Comparison of ENCODE assay signal across 7 cellular contexts in the genomic region with DNA sequence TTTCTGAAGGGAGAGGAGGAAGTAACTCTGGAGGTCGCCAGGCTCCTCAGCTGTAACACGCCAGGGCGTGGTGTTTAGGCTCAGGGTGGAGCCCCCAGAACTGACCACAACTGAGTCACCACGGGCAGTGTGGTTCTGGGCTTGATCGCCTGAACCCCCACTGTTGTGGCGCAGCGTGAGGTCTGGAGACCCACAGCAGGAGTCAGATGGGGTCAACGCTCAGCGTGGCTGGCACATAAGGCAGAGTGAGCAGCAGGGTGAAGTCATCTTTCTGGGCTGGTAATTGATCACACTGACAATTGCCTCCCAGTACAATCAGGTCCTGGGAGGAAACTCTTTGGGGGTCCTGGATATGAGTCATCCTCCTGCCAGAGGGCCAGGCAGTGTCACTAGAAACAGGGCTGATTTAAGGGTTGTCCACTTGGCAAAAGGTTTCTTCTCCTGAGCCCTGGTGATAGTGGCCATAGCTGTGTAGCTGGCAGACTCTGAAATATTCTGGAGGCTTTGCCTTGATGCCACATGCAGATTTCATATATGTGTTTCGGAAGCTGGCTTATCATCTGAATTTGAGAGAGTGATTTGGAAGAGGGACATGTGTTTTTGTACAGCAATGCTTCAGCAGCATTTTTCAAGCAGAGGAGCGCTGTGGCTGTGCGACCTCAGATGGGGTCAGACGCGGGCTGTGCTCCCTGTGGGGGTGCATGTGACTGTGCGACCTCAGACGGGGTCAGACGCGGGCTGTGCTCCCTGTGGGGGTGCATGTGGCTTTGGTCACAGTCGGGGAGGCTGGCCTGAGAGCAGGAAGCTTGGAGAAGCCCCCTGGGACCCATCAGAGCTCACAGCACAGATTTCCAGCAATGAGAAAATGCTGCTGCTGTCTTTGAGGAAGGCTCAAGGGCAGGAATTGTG. TPM values are rescaled to one million over a fixed set of nuclear protein-coding genes. Genes with fewer than 3 reads are reported as not detected.
A peak's percentile ranks its signal among the peaks of the same experiment; 100 is the strongest.
DNase-seq lines count a peak whose midpoint lies in the region; ATAC-seq and TF ChIP-seq lines count a peak whose summit lies in the region.

No MANE protein-coding gene starts in this region.

- peak overlapping the region; percentile 71 for H3K9ac ChIP-seq in skeletal muscle satellite cell (ENCODE audit: low read depth, low read length)

- ATAC-seq in GM18907 (IDR thresholded peaks at IDR 0.05; ENCODE audit: unreplicated experiment), result peak; percentile 56
- peak; percentile 69 for ATAC-seq in activated CD8-positive, alpha-beta memory T cell treated with anti-CD3 and anti-CD28 coated beads, Interleukin-2, amount 10 ng/mL, durations not matched to agents 7 days and 5 days
- peak; percentile 35 for ATAC-seq in gastroesophageal sphincter
- ATAC-seq in HG03457 (IDR thresholded peaks at IDR 0.05; ENCODE audit: unreplicated experiment), result no peak

- TF ChIP-seq POLR2A in gastroesophageal sphincter (IDR thresholded peaks at IDR 0.05), result no peak

- H3K27ac ChIP-seq in gastroesophageal sphincter, result peak overlapping the region in 3 of 4 donors; percentile 48 to 65 (median 64)

- H3K9me3 ChIP-seq in gastroesophageal sphincter (no peaks in the 10 kb centered on the region), skeletal muscle satellite cell (replicated peaks; ENCODE audit: low read length) (no peaks in the 10 kb centered on the region)

- CTCF ChIA-PET in activated CD8-positive, alpha-beta memory T cell treated with anti-CD3 and anti-CD28 coated beads, Interleukin-2, amount 10 ng/mL, durations not matched to agents 7 days and 5 days (lab: Charles Lee), result interaction anchor here (0.7 to 4.3 kb wide), 9 partner anchors 10 to 49 kb away, joined by 3 to 13 read pairs (median 4); a partner anchor contains a TSS

- WGBS in gastroesophageal sphincter (ENCODE audit: low coverage in 1 of 2), 2 donors, result 34 to 61% methylated on average over 3 to 9 of the region's 19 CpGs

- H3K27ac Mint-ChIP-seq in activated CD8-positive, alpha-beta memory T cell treated with anti-CD3 and anti-CD28 coated beads, Interleukin-2, amount 10 ng/mL, durations not matched to agents 7 days and 5 days, result peak overlapping the region; percentile 86

- H3K27me3 ChIP-seq in gastroesophageal sphincter (no peaks in the 10 kb centered on the region), skeletal muscle satellite cell (ENCODE audit: control insufficient read depth, insufficient read depth, low read length) (no peaks in the 10 kb centered on the region)

- no peaks in the 10 kb centered on the region for H3K9me3 Mint-ChIP-seq in activated CD8-positive, alpha-beta memory T cell treated with anti-CD3 and anti-CD28 coated beads, Interleukin-2, amount 10 ng/mL, durations not matched to agents 7 days and 5 days (ENCODE audit: low read depth)

- H3K4me3 ChIP-seq in gastroesophageal sphincter, result no peak overlapping the region
- H3K4me3 ChIP-seq in skeletal muscle satellite cell (ENCODE audit: low read length), result peak overlapping the region; percentile 12

- H3K4me1 Mint-ChIP-seq in activated CD8-positive, alpha-beta memory T cell treated with anti-CD3 and anti-CD28 coated beads, Interleukin-2, amount 10 ng/mL, durations not matched to agents 7 days and 5 days, result peaks cover 52% of the 10 kb centered on the region

- peaks cover 0 to 55% (median 30%) of the 10 kb centered on the region in 3 donors for H3K4me1 ChIP-seq in gastroesophageal sphincter
- H3K4me1 ChIP-seq in skeletal muscle satellite cell (ENCODE audit: control insufficient read depth, insufficient read depth, low read length), result peaks cover 52% of the 10 kb centered on the region

- DNase-seq in KG1 (lab: John Stamatoyannopoulos, UW) (peak; percentile 48), NCI-H2196 treated with DMSO at 0.1 percent for 48 hours (lab: John Stamatoyannopoulos, UW; ENCODE audit: unreplicated experiment) (no peak)
- DNase-seq in activated CD8-positive, alpha-beta memory T cell treated with anti-CD3 and anti-CD28 coated beads, Interleukin-2, amount 10 ng/mL, durations not matched to agents 7 days and 5 days, result peak; percentile 93

- peak overlapping the region; percentile 67 for H3K4me2 ChIP-seq in skeletal muscle satellite cell (ENCODE audit: low read length)

- peaks cover 56% of the 10 kb centered on the region for H3K36me3 Mint-ChIP-seq in activated CD8-positive, alpha-beta memory T cell treated with anti-CD3 and anti-CD28 coated beads, Interleukin-2, amount 10 ng/mL, durations not matched to agents 7 days and 5 days

- peak overlapping the region; percentile 50 for H3K4me3 Mint-ChIP-seq in activated CD8-positive, alpha-beta memory T cell treated with anti-CD3 and anti-CD28 coated beads, Interleukin-2, amount 10 ng/mL, durations not matched to agents 7 days and 5 days

- peaks cover 0 to 36% of the 10 kb centered on the region in 2 donors for H3K36me3 ChIP-seq in gastroesophageal sphincter
- peaks cover 45% of the 10 kb centered on the region for H3K36me3 ChIP-seq in skeletal muscle satellite cell (ENCODE audit: insufficient read depth, low read length)

- no peak for TF ChIP-seq CTCF in gastroesophageal sphincter (IDR thresholded peaks at IDR 0.05)

- H3K27me3 Mint-ChIP-seq in activated CD8-positive, alpha-beta memory T cell treated with anti-CD3 and anti-CD28 coated beads, Interleukin-2, amount 10 ng/mL, durations not matched to agents 7 days and 5 days, result no peaks in the 10 kb centered on the region

- no peak for TF ChIP-seq EP300 in gastroesophageal sphincter (IDR thresholded peaks at IDR 0.05)

RNA-seq across cellular contexts. Expression of a gene that starts 50.0 kb away (rescaled TPM):
- 10 to 100 TPM; 41.2 to 42.7 TPM for total RNA-seq in activated CD8-positive, alpha-beta memory T cell treated with anti-CD3 and anti-CD28 coated beads, Interleukin-2, amount 10 ng/mL, durations not matched to agents 7 days and 5 days
- total RNA-seq in gastroesophageal sphincter, result 10 to 100 TPM; 19.9 to 27.9 (median 21.6) TPM
- total RNA-seq in skeletal muscle satellite cell (2012; rRNA removed), result 23.6 and 32.5 TPM in 2 replicates
